Comparison of ENCODE assay signal across 10 cellular contexts in genomic region chr17:38911731-38912081, GRCh38. TPM values are rescaled to one million over a fixed set of nuclear protein-coding genes. Genes with fewer than 3 reads are reported as not detected.
A peak's percentile ranks its signal among the peaks of the same experiment; 100 is the strongest.
DNase-seq lines count a peak whose midpoint lies in the region; ATAC-seq and TF ChIP-seq lines count a peak whose summit lies in the region.
"Not testable (repeated sequence)": the region's sequence is repeated elsewhere in the genome, so short reads cannot be mapped to it uniquely, and the experiment has no call there.
"Had no signal": no experiment of that assay in that cellular context is flagged by ENCODE, and none has a peak within 500 bp of the region (broad histone marks: within the 10 kb centered on the region; RNA-seq: fewer than 3 reads in every experiment).

No MANE protein-coding gene starts in this region.

- intact Hi-C loops in CD4-positive, alpha-beta T cell (cut with DNase I, micrococcal nuclease): loop anchor here in 1 of 2 experiments (5.0 kb wide), 1 partner anchor 39 kb away; the partner anchor contains the start of gene LASP1
- intact Hi-C loops in activated CD8-positive, alpha-beta T cell treated with anti-CD3 and anti-CD28 coated beads for 36 hours (cut with micrococcal nuclease); naive thymus-derived CD4-positive, alpha-beta T cell (cut with micrococcal nuclease); upper lobe of right lung (cut with DNase I): not testable (repeated sequence)
- intact Hi-C loops in heart right ventricle (cut with DNase I): loop anchor here in 3 of 10 donors (5.0 to 10.0 kb wide), 2 partner anchors 39 to 77 kb away; partner anchors contain the start of gene LASP1 (in 2 of the 3)

- POLR2A ChIA-PET in CD4-positive, alpha-beta T cell (lab: Charles Lee); activated CD8-positive, alpha-beta T cell treated with anti-CD3 and anti-CD28 coated beads for 36 hours (lab: Charles Lee); naive thymus-derived CD4-positive, alpha-beta T cell (lab: Charles Lee): not testable (repeated sequence)
- POLR2A ChIA-PET in activated naive CD8-positive, alpha-beta T cell treated with anti-CD3 and anti-CD28 coated beads, Interleukin-2, amount 10 ng/mL, durations not matched to agents 7 days and 5 days (lab: Charles Lee): interaction anchor here (1.6 kb wide), 1 partner anchor 12 kb away, joined by 5 read pairs; no protein-coding TSS in a partner anchor

- not testable (repeated sequence) for TF ChIP-seq CTCF in CD4-positive, alpha-beta T cell (IDR thresholded peaks at IDR 0.05); activated CD8-positive, alpha-beta T cell treated with anti-CD3 and anti-CD28 coated beads for 36 hours (IDR thresholded peaks at IDR 0.05); heart right ventricle (IDR thresholded peaks at IDR 0.05); upper lobe of right lung (IDR thresholded peaks at IDR 0.05)

- H3K27me3 Mint-ChIP-seq in CD4-positive, alpha-beta T cell; activated CD8-positive, alpha-beta T cell treated with anti-CD3 and anti-CD28 coated beads for 36 hours; activated naive CD8-positive, alpha-beta T cell treated with anti-CD3 and anti-CD28 coated beads, Interleukin-2, amount 10 ng/mL, durations not matched to agents 7 days and 5 days; naive thymus-derived CD4-positive, alpha-beta T cell: not testable (repeated sequence)

- H3K9me3 ChIP-seq in CD4-positive, alpha-beta T cell (ENCODE audit: control insufficient read depth, low read length); heart right ventricle; naive thymus-derived CD4-positive, alpha-beta T cell (ENCODE audit: control insufficient read depth in 2 of 3, low read length in 3 of 3); upper lobe of right lung: not testable (repeated sequence)

- WGBS in heart right ventricle, 2 donors: 94 to 95% methylated on average over 8 of the region's 8 CpGs

- peaks cover 30 to 80% (median 55%) of the 10 kb centered on the region in 9 donors for H3K4me1 ChIP-seq in heart right ventricle
- H3K4me1 ChIP-seq in naive thymus-derived CD4-positive, alpha-beta T cell (ENCODE audit: control insufficient read depth in 2 of 2, insufficient read depth in 2 of 2, low read length in 2 of 2): not testable (repeated sequence)
- peaks cover 60% of the 10 kb centered on the region for H3K4me1 ChIP-seq in upper lobe of right lung

- H3K36me3 ChIP-seq in heart right ventricle (peaks cover 0 to 82% (median 19%) of the 10 kb centered on the region in 9 donors), upper lobe of right lung (peaks cover 54% of the 10 kb centered on the region)
- H3K36me3 ChIP-seq in naive thymus-derived CD4-positive, alpha-beta T cell (ENCODE audit: control insufficient read depth in 2 of 3, insufficient read depth in 3 of 3, low read length in 3 of 3): peaks cover 8 to 90% (median 28%) of the 10 kb centered on the region in 3 experiments

- H3K4me3 ChIP-seq in heart right ventricle; naive thymus-derived CD4-positive, alpha-beta T cell (ENCODE audit: low read length); upper lobe of right lung: not testable (repeated sequence)

- peaks cover 65% of the 10 kb centered on the region for H3K36me3 Mint-ChIP-seq in CD4-positive, alpha-beta T cell (ENCODE audit: low read depth)
- H3K36me3 Mint-ChIP-seq in activated CD8-positive, alpha-beta T cell treated with anti-CD3 and anti-CD28 coated beads for 36 hours (ENCODE audit: low read depth): peaks cover 19% of the 10 kb centered on the region
- peaks cover 15% of the 10 kb centered on the region for H3K36me3 Mint-ChIP-seq in activated naive CD8-positive, alpha-beta T cell treated with anti-CD3 and anti-CD28 coated beads, Interleukin-2, amount 10 ng/mL, durations not matched to agents 7 days and 5 days
- H3K36me3 Mint-ChIP-seq in naive thymus-derived CD4-positive, alpha-beta T cell: peaks cover 4 to 18% (median 10%) of the 10 kb centered on the region in 5 donors
- peaks cover 92% of the 10 kb centered on the region for H3K36me3 Mint-ChIP-seq in stimulated activated effector memory CD8-positive, alpha-beta T cell treated with anti-CD3 and anti-CD28 coated beads, Interleukin-12 subunit alpha, Interleukin-12 subunit beta, amount 100 ng/mL, for 72 hours

- peak overlapping the region; percentile 36 for H3K27ac Mint-ChIP-seq in CD4-positive, alpha-beta T cell
- peak overlapping the region; percentile 55 for H3K27ac Mint-ChIP-seq in activated CD8-positive, alpha-beta T cell treated with anti-CD3 and anti-CD28 coated beads for 36 hours
- not testable (repeated sequence) for H3K27ac Mint-ChIP-seq in activated naive CD8-positive, alpha-beta T cell treated with anti-CD3 and anti-CD28 coated beads, Interleukin-2, amount 10 ng/mL, durations not matched to agents 7 days and 5 days
- H3K27ac Mint-ChIP-seq in naive thymus-derived CD4-positive, alpha-beta T cell: peak overlapping the region in 5 of 9 donors; percentile 13 to 59 (median 45)
- peak overlapping the region; percentile 88 for H3K27ac Mint-ChIP-seq in stimulated activated effector memory CD8-positive, alpha-beta T cell treated with anti-CD3 and anti-CD28 coated beads, Interleukin-12 subunit alpha, Interleukin-12 subunit beta, amount 100 ng/mL, for 72 hours

- CTCF ChIA-PET in CD4-positive, alpha-beta T cell (lab: Charles Lee); activated CD8-positive, alpha-beta T cell treated with anti-CD3 and anti-CD28 coated beads for 36 hours (lab: Charles Lee); naive thymus-derived CD4-positive, alpha-beta T cell (lab: Charles Lee): not testable (repeated sequence)

- DNase-seq in CD4-positive, alpha-beta T cell; activated CD8-positive, alpha-beta T cell treated with anti-CD3 and anti-CD28 coated beads for 36 hours; heart right ventricle; naive thymus-derived CD4-positive, alpha-beta T cell; stimulated activated effector memory CD8-positive, alpha-beta T cell treated with anti-CD3 and anti-CD28 coated beads, Interleukin-12 subunit alpha, Interleukin-12 subunit beta, amount 100 ng/mL, for 72 hours (ENCODE audit: low spot score in 2 of 2); upper lobe of right lung: not testable (repeated sequence)
- peak; percentile 19 for DNase-seq in activated naive CD8-positive, alpha-beta T cell treated with anti-CD3 and anti-CD28 coated beads, Interleukin-2, amount 10 ng/mL, durations not matched to agents 7 days and 5 days
- peak; percentile 22 for DNase-seq in ecto neural progenitor cell (ENCODE audit: low spot score)

- not testable (repeated sequence) for H3K4me1 Mint-ChIP-seq in CD4-positive, alpha-beta T cell (ENCODE audit: low read depth); activated naive CD8-positive, alpha-beta T cell treated with anti-CD3 and anti-CD28 coated beads, Interleukin-2, amount 10 ng/mL, durations not matched to agents 7 days and 5 days
- H3K4me1 Mint-ChIP-seq in activated CD8-positive, alpha-beta T cell treated with anti-CD3 and anti-CD28 coated beads for 36 hours (ENCODE audit: low read depth): peaks cover 27% of the 10 kb centered on the region
- peaks cover 13 to 30% (median 17%) of the 10 kb centered on the region in 7 donors for H3K4me1 Mint-ChIP-seq in naive thymus-derived CD4-positive, alpha-beta T cell
- peaks cover 56% of the 10 kb centered on the region for H3K4me1 Mint-ChIP-seq in stimulated activated effector memory CD8-positive, alpha-beta T cell treated with anti-CD3 and anti-CD28 coated beads, Interleukin-12 subunit alpha, Interleukin-12 subunit beta, amount 100 ng/mL, for 72 hours

- H3K27me3 ChIP-seq in CD4-positive, alpha-beta T cell (ENCODE audit: control insufficient read depth, insufficient read depth, low read length); heart right ventricle; naive thymus-derived CD4-positive, alpha-beta T cell (ENCODE audit: control insufficient read depth in 2 of 2, insufficient read depth in 2 of 2, low read length in 2 of 2); upper lobe of right lung: not testable (repeated sequence)

- H3K9me3 Mint-ChIP-seq in CD4-positive, alpha-beta T cell; activated CD8-positive, alpha-beta T cell treated with anti-CD3 and anti-CD28 coated beads for 36 hours; activated naive CD8-positive, alpha-beta T cell treated with anti-CD3 and anti-CD28 coated beads, Interleukin-2, amount 10 ng/mL, durations not matched to agents 7 days and 5 days; naive thymus-derived CD4-positive, alpha-beta T cell; stimulated activated effector memory CD8-positive, alpha-beta T cell treated with anti-CD3 and anti-CD28 coated beads, Interleukin-12 subunit alpha, Interleukin-12 subunit beta, amount 100 ng/mL, for 72 hours: not testable (repeated sequence)

- not testable (repeated sequence) for H3K4me3 Mint-ChIP-seq in CD4-positive, alpha-beta T cell; activated CD8-positive, alpha-beta T cell treated with anti-CD3 and anti-CD28 coated beads for 36 hours; activated naive CD8-positive, alpha-beta T cell treated with anti-CD3 and anti-CD28 coated beads, Interleukin-2, amount 10 ng/mL, durations not matched to agents 7 days and 5 days; naive thymus-derived CD4-positive, alpha-beta T cell; stimulated activated effector memory CD8-positive, alpha-beta T cell treated with anti-CD3 and anti-CD28 coated beads, Interleukin-12 subunit alpha, Interleukin-12 subunit beta, amount 100 ng/mL, for 72 hours

- H3K27ac ChIP-seq in CD4-positive, alpha-beta T cell (ENCODE audit: low read depth, low read length); naive thymus-derived CD4-positive, alpha-beta T cell (ENCODE audit: low read depth, low read length): not testable (repeated sequence)
- H3K27ac ChIP-seq in heart right ventricle: peak overlapping the region in 6 of 10 donors; percentile 18 to 68 (median 52)
- H3K27ac ChIP-seq in upper lobe of right lung: peak overlapping the region; percentile 45

- not testable (repeated sequence) for ATAC-seq in CD4-positive, alpha-beta T cell (ENCODE audit: poor library complexity); activated CD8-positive, alpha-beta T cell treated with anti-CD3 and anti-CD28 coated beads for 36 hours; activated naive CD8-positive, alpha-beta T cell treated with anti-CD3 and anti-CD28 coated beads, Interleukin-2, amount 10 ng/mL, durations not matched to agents 7 days and 5 days (ENCODE audit: low read depth); heart right ventricle; naive thymus-derived CD4-positive, alpha-beta T cell; stimulated activated effector memory CD8-positive, alpha-beta T cell treated with anti-CD3 and anti-CD28 coated beads, Interleukin-12 subunit alpha, Interleukin-12 subunit beta, amount 100 ng/mL, for 72 hours; upper lobe of right lung

RNA-seq across cellular contexts. Expression of gene LASP1, which starts 41.8 kb away (rescaled TPM):
- 10 to 100 TPM; 50.1 to 50.5 TPM for total RNA-seq in CD4-positive, alpha-beta T cell
- total RNA-seq in activated CD8-positive, alpha-beta T cell treated with anti-CD3 and anti-CD28 coated beads for 36 hours: 100 to 1,000 TPM; 135 to 139 TPM
- 100 to 1,000 TPM; 227 to 236 TPM for total RNA-seq in activated naive CD8-positive, alpha-beta T cell treated with anti-CD3 and anti-CD28 coated beads, Interleukin-2, amount 10 ng/mL, durations not matched to agents 7 days and 5 days
- total RNA-seq in heart right ventricle (10 to 100 TPM; 19.5 to 56.9 (median 23.0) TPM), upper lobe of right lung (158 TPM)
- polyA plus RNA-seq in heart right ventricle: 10 to 100 TPM; 21.3 to 25.4 TPM
- 100 to 1,000 TPM in 4 of 5 experiments, 10 to 100 TPM in 1; 75.3 to 199 (median 113) TPM for total RNA-seq in naive thymus-derived CD4-positive, alpha-beta T cell
- polyA plus RNA-seq in naive thymus-derived CD4-positive, alpha-beta T cell: 10 to 100 TPM; 43.4 to 54.5 TPM

RNA-seq across cellular contexts. Expression of gene FBXO47, which starts 55.5 kb away (rescaled TPM):
- total RNA-seq in CD4-positive, alpha-beta T cell: not detected
- total RNA-seq in activated CD8-positive, alpha-beta T cell treated with anti-CD3 and anti-CD28 coated beads for 36 hours: not detected
- total RNA-seq in activated naive CD8-positive, alpha-beta T cell treated with anti-CD3 and anti-CD28 coated beads, Interleukin-2, amount 10 ng/mL, durations not matched to agents 7 days and 5 days: under 1 TPM in 1 of 2 experiments, not detected in 1; 0.14 TPM
- total RNA-seq in heart right ventricle (not detected), upper lobe of right lung (not detected)
- not detected for polyA plus RNA-seq in heart right ventricle
- total RNA-seq in naive thymus-derived CD4-positive, alpha-beta T cell: not detected
- not detected for polyA plus RNA-seq in naive thymus-derived CD4-positive, alpha-beta T cell
- total RNA-seq: NCI-H460 had no signal
- polyA plus RNA-seq: GM23248 had no signal

RNA-seq across cellular contexts. Expression of gene RPL23, which starts 58.2 kb away (rescaled TPM):
- total RNA-seq in CD4-positive, alpha-beta T cell: 1,000 to 10,000 TPM; 2,293 to 2,296 TPM
- 1,000 to 10,000 TPM; 1,908 to 1,957 TPM for total RNA-seq in activated CD8-positive, alpha-beta T cell treated with anti-CD3 and anti-CD28 coated beads for 36 hours
- total RNA-seq in activated naive CD8-positive, alpha-beta T cell treated with anti-CD3 and anti-CD28 coated beads, Interleukin-2, amount 10 ng/mL, durations not matched to agents 7 days and 5 days: 1,000 to 10,000 TPM; 1,166 to 1,188 TPM
- total RNA-seq in heart right ventricle (100 to 1,000 TPM; 725 to 991 (median 835) TPM), upper lobe of right lung (1,142 TPM)
- 1,000 to 10,000 TPM; 1,798 to 2,733 TPM for polyA plus RNA-seq in heart right ventricle
- 1,000 to 10,000 TPM; 1,312 to 2,438 (median 1,877) TPM for total RNA-seq in naive thymus-derived CD4-positive, alpha-beta T cell
- 1,000 to 10,000 TPM; 1,326 to 1,996 TPM for polyA plus RNA-seq in naive thymus-derived CD4-positive, alpha-beta T cell
